14 cellular contexts compared by ENCODE assay signal in genomic region chr4:6969826-6970800, GRCh38.
DNase-seq lines count a peak whose midpoint lies in the region; ATAC-seq and TF ChIP-seq lines count a peak whose summit lies in the region.
"Had no signal": no experiment of that assay in that cellular context is flagged by ENCODE, and none has a peak within 500 bp of the region (broad histone marks: within the 10 kb centered on the region; RNA-seq: fewer than 3 reads in every experiment).

No MANE protein-coding gene starts in this region.

- H3K9ac ChIP-seq in OCI-LY1 (ENCODE audit: low read length) = no peak overlapping the region

- H3K79me2 ChIP-seq in OCI-LY1 (ENCODE audit: insufficient read depth, low read length) = no peaks in the 10 kb centered on the region

- in situ Hi-C loops in HAP-1 (cut with MboI; ENCODE audit: low sequenced_read_pairs) = no loop called here

- H3K27me3 Mint-ChIP-seq in activated T-cell treated with anti-CD3 and anti-CD28 coated beads, Interleukin-2, amount 50 U/mL, for 24 hours = no peaks in the 10 kb centered on the region
- H3K27me3 Mint-ChIP-seq in stimulated activated naive B cell treated with anti-CD40 and anti-IgM and Interleukin-4, amounts not matched to agents 10 μg/mL and 1 μg/mL and 100 μg/mL, for 72 hours = no peaks in the 10 kb centered on the region
- H3K27me3 Mint-ChIP-seq: activated naive CD4-positive, alpha-beta T cell treated with anti-CD3 and anti-CD28 coated beads, Interleukin-2, amount 50 U/mL, for 24 hours had no signal

- H3K36me3 ChIP-seq in OCI-LY1 (ENCODE audit: insufficient read depth, low read length) (peaks cover 4% of the 10 kb centered on the region; the same call in 1 of the 2 replicates), HAP-1 (replicated peaks) (peaks cover 6% of the 10 kb centered on the region; the same call in 1 of the 2 replicates), upper lobe of right lung (no peaks in the 10 kb centered on the region)

- H3F3A ChIP-seq in OCI-LY1 (ENCODE audit: insufficient read depth, low read length) = no peaks in the 10 kb centered on the region

- no peak overlapping the region for H3K4me3 Mint-ChIP-seq in activated T-cell treated with anti-CD3 and anti-CD28 coated beads, Interleukin-2, amount 50 U/mL, for 24 hours
- peak overlapping the region; percentile 21 to 56 for H3K4me3 Mint-ChIP-seq in stimulated activated naive B cell treated with anti-CD40 and anti-IgM and Interleukin-4, amounts not matched to agents 10 μg/mL and 1 μg/mL and 100 μg/mL, for 72 hours
- H3K4me3 Mint-ChIP-seq: activated naive CD4-positive, alpha-beta T cell treated with anti-CD3 and anti-CD28 coated beads, Interleukin-2, amount 50 U/mL, for 24 hours; T-helper 1 cell treated with Interleukin-12 subunit alpha and Interleukin-12 subunit beta and Interleukin-4 antibody, amounts not matched to agents 30 μg/mL and 1 μg/mL, for 36 hours had no signal

- no peak overlapping the region for H3K4me3 ChIP-seq in OCI-LY1 (ENCODE audit: low read depth, low read length, poor library complexity, severe bottlenecking)
- H3K4me3 ChIP-seq in HAP-1 = no peak overlapping the region
- no peak overlapping the region for H3K4me3 ChIP-seq in upper lobe of right lung
- H3K4me3 ChIP-seq: A549 had no signal

- H3K4me1 ChIP-seq in OCI-LY1 (ENCODE audit: insufficient read depth, low read length, severe bottlenecking) (peaks cover 28% of the 10 kb centered on the region), HAP-1 (peaks cover 36% of the 10 kb centered on the region), upper lobe of right lung (peaks cover 9% of the 10 kb centered on the region)

- H3K27ac ChIP-seq in OCI-LY1 (ENCODE audit: low read depth, low read length, poor library complexity, severe bottlenecking) (peak overlapping the region; percentile 81), upper lobe of right lung (no peak overlapping the region)
- H3K27ac ChIP-seq: A549 had no signal

- peaks cover 25% of the 10 kb centered on the region for H3K4me1 Mint-ChIP-seq in activated T-cell treated with anti-CD3 and anti-CD28 coated beads, Interleukin-2, amount 50 U/mL, for 24 hours (ENCODE audit: low read depth)
- H3K4me1 Mint-ChIP-seq in stimulated activated naive B cell treated with anti-CD40 and anti-IgM and Interleukin-4, amounts not matched to agents 10 μg/mL and 1 μg/mL and 100 μg/mL, for 72 hours = peaks cover 38 to 67% of the 10 kb centered on the region in 2 donors

- TF ChIP-seq CTCF in OCI-LY1 (IDR thresholded peaks at IDR 0.05; ENCODE audit: low read length) (no peak), upper lobe of right lung (IDR thresholded peaks at IDR 0.05) (no peak)

- H4K20me1 ChIP-seq in OCI-LY1 (ENCODE audit: insufficient read depth, low read length) = no peaks in the 10 kb centered on the region

- H3K9me2 ChIP-seq in OCI-LY1 (ENCODE audit: low read depth, low read length) = no peaks in the 10 kb centered on the region

- no peak overlapping the region for H2AFZ ChIP-seq in OCI-LY1 (ENCODE audit: low read length)

- H3K4me2 ChIP-seq in OCI-LY1 (ENCODE audit: low read length) = peak overlapping the region; percentile 56
- H3K4me2 ChIP-seq: A549 had no signal

- ATAC-seq in HG02870 (IDR thresholded peaks at IDR 0.05; ENCODE audit: unreplicated experiment) (peak; percentile 69), upper lobe of right lung (no peak)
- ATAC-seq in stimulated activated naive B cell treated with anti-CD40 and anti-IgM and Interleukin-4, amounts not matched to agents 10 μg/mL and 1 μg/mL and 100 μg/mL, for 72 hours (replicated peaks) = peak; percentile 92
- ATAC-seq: A549 had no signal

- intact Hi-C loops in upper lobe of right lung (cut with DNase I) = no loop called here

- no peaks in the 10 kb centered on the region for H3K9me3 Mint-ChIP-seq in activated T-cell treated with anti-CD3 and anti-CD28 coated beads, Interleukin-2, amount 50 U/mL, for 24 hours
- H3K9me3 Mint-ChIP-seq in stimulated activated naive B cell treated with anti-CD40 and anti-IgM and Interleukin-4, amounts not matched to agents 10 μg/mL and 1 μg/mL and 100 μg/mL, for 72 hours = no peaks in the 10 kb centered on the region
- H3K9me3 Mint-ChIP-seq: activated naive CD4-positive, alpha-beta T cell treated with anti-CD3 and anti-CD28 coated beads, Interleukin-2, amount 50 U/mL, for 24 hours; T-helper 1 cell treated with Interleukin-12 subunit alpha and Interleukin-12 subunit beta and Interleukin-4 antibody, amounts not matched to agents 30 μg/mL and 1 μg/mL, for 36 hours had no signal

- H3K9me3 ChIP-seq in OCI-LY1 (ENCODE audit: low read length) (no peaks in the 10 kb centered on the region), HAP-1 (no peaks in the 10 kb centered on the region), upper lobe of right lung (no peaks in the 10 kb centered on the region)
- H3K9me3 ChIP-seq: A549 had no signal

- no peaks in the 10 kb centered on the region for H3K27me3 ChIP-seq in OCI-LY1 (ENCODE audit: insufficient read depth, low read length)
- no peaks in the 10 kb centered on the region for H3K27me3 ChIP-seq in HAP-1 (ENCODE audit: low read depth)
- H3K27me3 ChIP-seq in upper lobe of right lung = no peaks in the 10 kb centered on the region

- peak overlapping the region; percentile 47 for H3K27ac Mint-ChIP-seq in activated T-cell treated with anti-CD3 and anti-CD28 coated beads, Interleukin-2, amount 50 U/mL, for 24 hours
- peak overlapping the region; percentile 65 for H3K27ac Mint-ChIP-seq in stimulated activated naive B cell treated with anti-CD40 and anti-IgM and Interleukin-4, amounts not matched to agents 10 μg/mL and 1 μg/mL and 100 μg/mL, for 72 hours
- H3K27ac Mint-ChIP-seq: activated naive CD4-positive, alpha-beta T cell treated with anti-CD3 and anti-CD28 coated beads, Interleukin-2, amount 50 U/mL, for 24 hours; T-helper 1 cell treated with Interleukin-12 subunit alpha and Interleukin-12 subunit beta and Interleukin-4 antibody, amounts not matched to agents 30 μg/mL and 1 μg/mL, for 36 hours had no signal

- H3K36me3 Mint-ChIP-seq in activated T-cell treated with anti-CD3 and anti-CD28 coated beads, Interleukin-2, amount 50 U/mL, for 24 hours (ENCODE audit: low read depth) = peaks cover 47% of the 10 kb centered on the region
- H3K36me3 Mint-ChIP-seq in stimulated activated naive B cell treated with anti-CD40 and anti-IgM and Interleukin-4, amounts not matched to agents 10 μg/mL and 1 μg/mL and 100 μg/mL, for 72 hours = peaks cover 29 to 42% of the 10 kb centered on the region in 2 donors

- DNase-seq in activated T-cell treated with anti-CD3 and anti-CD28 coated beads, Interleukin-2, amount 50 U/mL, for 24 hours = no peak
- DNase-seq in activated T-cell treated with anti-CD3 and anti-CD28 coated beads, Interleukin-2, amount 50 U/mL, for 1 hour = no peak
- no peak for DNase-seq in stimulated activated naive B cell treated with anti-CD40 and anti-IgM and Interleukin-4, amounts not matched to agents 10 μg/mL and 1 μg/mL and 100 μg/mL, for 72 hours
- DNase-seq in HAP-1 (ENCODE audit: low spot score in 2 of 2) (no peak), upper lobe of right lung (no peak), H4 (ENCODE audit: low spot score) (no peak)
- DNase-seq: GDM1, islet precursor cell, NCI-H226 had no signal
